9 cellular contexts compared by ENCODE assay signal in the genomic region with DNA sequence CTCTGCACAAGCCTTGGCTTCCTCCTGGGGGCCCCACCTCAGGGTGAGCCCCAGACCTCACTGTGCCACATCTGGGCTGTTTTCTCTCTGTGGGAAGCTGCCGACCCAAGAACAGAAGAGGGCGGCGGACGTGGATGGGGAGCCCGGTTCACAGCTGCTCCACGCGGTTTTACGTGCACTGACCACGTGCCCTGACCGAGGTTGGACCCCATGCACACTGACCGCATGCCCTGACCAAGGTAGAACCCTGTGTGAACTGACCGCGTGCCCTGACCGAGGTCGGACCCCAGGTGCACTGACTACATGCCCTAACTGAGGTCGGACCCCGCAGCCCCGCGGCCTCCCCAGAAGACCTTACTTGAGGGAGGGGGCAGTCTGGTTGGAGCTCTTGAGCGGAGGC. TPM values are rescaled to one million over a fixed set of nuclear protein-coding genes. Genes with fewer than 3 reads are reported as not detected.
"Had no signal": no experiment of that assay in that cellular context is flagged by ENCODE, and none has a peak within 500 bp of the region (broad histone marks: within the 10 kb centered on the region; RNA-seq: fewer than 3 reads in every experiment).

No MANE protein-coding gene starts in this region.

- FAIRE-seq: H1, H54, HTR-8/SVneo had no signal

- H2AFZ ChIP-seq: GM23338 had no signal

- ATAC-seq: GM23338 had no signal

- DNase-seq: H9, HCEC 1CT, KBM-7 had no signal

- H3K4me3 ChIP-seq: GM23338 had no signal

- H3K4me2 ChIP-seq: GM23338 had no signal

RNA-seq across cellular contexts. Expression of gene PVALEF, which starts 37.8 kb away (rescaled TPM):
- total RNA-seq: GM23338, H1, H9, HT-29 had no signal
- polyA plus RNA-seq: GM23338, IgD-negative memory B cell had no signal
